ENCODE assay signal across 1 cellular context in the genomic region with DNA sequence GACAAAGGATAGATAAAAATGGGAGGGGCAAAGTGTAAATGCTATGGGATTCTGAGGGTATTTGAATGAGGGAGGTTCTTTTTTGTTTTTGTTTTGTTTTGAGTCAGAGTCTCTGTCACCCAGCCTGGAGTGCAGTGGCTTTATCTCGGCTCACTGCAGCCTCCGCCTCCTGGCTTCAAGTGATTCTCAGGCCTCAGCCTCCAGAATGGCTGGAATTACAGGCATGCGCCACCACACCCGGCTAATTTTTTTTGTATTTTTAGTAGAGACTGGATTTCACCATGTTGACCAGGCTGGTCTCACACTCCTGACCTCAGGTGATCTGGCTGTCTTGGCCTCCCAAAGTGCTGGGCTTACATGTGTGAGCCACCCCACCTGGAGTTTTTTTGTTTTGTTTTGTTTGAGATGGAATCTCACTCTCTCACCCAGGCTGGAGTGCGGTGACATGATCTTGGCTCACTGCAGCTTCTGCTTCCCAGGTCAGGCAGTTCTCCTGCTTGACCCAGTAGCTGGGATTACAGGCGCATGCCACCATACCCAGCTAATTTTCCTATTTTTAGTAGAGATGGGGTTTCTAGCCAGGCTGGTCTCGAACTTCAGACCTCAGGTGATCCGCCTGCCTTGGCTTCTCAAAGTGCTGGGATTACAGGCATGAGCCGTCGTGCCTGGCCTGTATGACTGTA.
TF ChIP-seq lines count a peak whose summit lies in the region.

No MANE protein-coding gene starts in this region.

TF ChIP-seq in GM23338, 12 proteins besides CTCF, POLR2A, EP300 and RAD21 (continued from another document):
- TF ChIP-seq, protein P1, sequence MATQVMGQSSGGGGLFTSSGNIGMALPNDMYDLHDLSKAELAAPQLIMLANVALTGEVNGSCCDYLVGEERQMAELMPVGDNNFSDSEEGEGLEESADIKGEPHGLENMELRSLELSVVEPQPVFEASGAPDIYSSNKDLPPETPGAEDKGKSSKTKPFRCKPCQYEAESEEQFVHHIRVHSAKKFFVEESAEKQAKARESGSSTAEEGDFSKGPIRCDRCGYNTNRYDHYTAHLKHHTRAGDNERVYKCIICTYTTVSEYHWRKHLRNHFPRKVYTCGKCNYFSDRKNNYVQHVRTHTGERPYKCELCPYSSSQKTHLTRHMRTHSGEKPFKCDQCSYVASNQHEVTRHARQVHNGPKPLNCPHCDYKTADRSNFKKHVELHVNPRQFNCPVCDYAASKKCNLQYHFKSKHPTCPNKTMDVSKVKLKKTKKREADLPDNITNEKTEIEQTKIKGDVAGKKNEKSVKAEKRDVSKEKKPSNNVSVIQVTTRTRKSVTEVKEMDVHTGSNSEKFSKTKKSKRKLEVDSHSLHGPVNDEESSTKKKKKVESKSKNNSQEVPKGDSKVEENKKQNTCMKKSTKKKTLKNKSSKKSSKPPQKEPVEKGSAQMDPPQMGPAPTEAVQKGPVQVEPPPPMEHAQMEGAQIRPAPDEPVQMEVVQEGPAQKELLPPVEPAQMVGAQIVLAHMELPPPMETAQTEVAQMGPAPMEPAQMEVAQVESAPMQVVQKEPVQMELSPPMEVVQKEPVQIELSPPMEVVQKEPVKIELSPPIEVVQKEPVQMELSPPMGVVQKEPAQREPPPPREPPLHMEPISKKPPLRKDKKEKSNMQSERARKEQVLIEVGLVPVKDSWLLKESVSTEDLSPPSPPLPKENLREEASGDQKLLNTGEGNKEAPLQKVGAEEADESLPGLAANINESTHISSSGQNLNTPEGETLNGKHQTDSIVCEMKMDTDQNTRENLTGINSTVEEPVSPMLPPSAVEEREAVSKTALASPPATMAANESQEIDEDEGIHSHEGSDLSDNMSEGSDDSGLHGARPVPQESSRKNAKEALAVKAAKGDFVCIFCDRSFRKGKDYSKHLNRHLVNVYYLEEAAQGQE (IDR thresholded peaks at IDR 0.05; ENCODE audit: unreplicated experiment): no peak
- TF ChIP-seq EZH2phosphoT487 (IDR thresholded peaks at IDR 0.05; ENCODE audit: unreplicated experiment) (no peak), ZNF114 (CRISPR knock-in tag; IDR thresholded peaks at IDR 0.05) (no peak), STAT1 (IDR thresholded peaks at IDR 0.05; ENCODE audit: unreplicated experiment) (no peak)
- TF ChIP-seq, protein P2, sequence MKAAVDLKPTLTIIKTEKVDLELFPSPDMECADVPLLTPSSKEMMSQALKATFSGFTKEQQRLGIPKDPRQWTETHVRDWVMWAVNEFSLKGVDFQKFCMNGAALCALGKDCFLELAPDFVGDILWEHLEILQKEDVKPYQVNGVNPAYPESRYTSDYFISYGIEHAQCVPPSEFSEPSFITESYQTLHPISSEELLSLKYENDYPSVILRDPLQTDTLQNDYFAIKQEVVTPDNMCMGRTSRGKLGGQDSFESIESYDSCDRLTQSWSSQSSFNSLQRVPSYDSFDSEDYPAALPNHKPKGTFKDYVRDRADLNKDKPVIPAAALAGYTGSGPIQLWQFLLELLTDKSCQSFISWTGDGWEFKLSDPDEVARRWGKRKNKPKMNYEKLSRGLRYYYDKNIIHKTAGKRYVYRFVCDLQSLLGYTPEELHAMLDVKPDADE (IDR thresholded peaks at IDR 0.05): no peak
